In the genomic region with DNA sequence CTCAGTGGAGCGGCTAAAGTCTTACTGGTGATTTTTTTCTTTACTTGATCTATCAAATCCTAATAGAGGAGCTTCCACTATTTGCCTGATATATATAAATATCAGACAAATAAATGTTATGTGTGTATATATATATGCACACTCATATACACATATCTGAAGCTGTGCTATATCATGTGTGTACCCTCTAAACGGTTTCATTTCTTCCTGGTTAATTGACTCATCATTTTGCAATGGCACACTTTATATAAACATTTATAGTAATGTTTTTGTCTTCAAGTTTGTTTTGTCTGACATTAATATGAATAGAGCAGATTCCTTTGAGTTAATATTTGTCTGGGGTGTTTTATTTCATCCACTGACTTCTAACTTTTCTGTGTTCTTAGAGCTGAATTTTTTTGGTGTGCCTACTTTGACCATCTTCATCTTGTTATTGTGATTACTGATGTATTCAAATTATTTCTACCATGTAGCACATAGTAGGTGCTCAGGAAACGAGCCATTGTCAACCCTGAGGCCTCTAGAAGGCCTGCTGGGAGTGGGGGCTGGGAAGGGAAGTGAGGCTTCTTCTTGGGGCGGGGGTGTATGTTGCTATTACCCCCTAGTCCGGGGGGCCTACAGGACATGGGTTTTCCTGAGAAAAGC, we compare ENCODE assay signal across 13 cellular contexts.
DNase-seq lines count a peak whose midpoint lies in the region; ATAC-seq and TF ChIP-seq lines count a peak whose summit lies in the region.
"Had no signal": no experiment of that assay in that cellular context is flagged by ENCODE, and none has a peak within 500 bp of the region (broad histone marks: within the 10 kb centered on the region; RNA-seq: fewer than 3 reads in every experiment).

No MANE protein-coding gene starts in this region.

- no peaks in the 10 kb centered on the region for H3K36me3 ChIP-seq in BLaER1 treated with 17β-estradiol and CSF1 and Interleukin-3, amounts not matched to agents 10 nM and 100 nM
- no peaks in the 10 kb centered on the region for H3K36me3 ChIP-seq in osteoblast (ENCODE audit: insufficient read depth, low read length)

- H3K27me3 ChIP-seq in BLaER1 treated with 17β-estradiol and CSF1 and Interleukin-3, amounts not matched to agents 10 nM and 100 nM, result no peaks in the 10 kb centered on the region
- H3K27me3 ChIP-seq in osteoblast (ENCODE audit: insufficient read depth, low read length), result no peaks in the 10 kb centered on the region

- H3K27ac ChIP-seq in BLaER1 treated with 17β-estradiol and CSF1 and Interleukin-3, amounts not matched to agents 10 nM and 100 nM, result peak overlapping the region; percentile 69 to 88 (median 77)
- H3K27ac ChIP-seq in osteoblast (ENCODE audit: low read depth, low read length), result no peak overlapping the region

- peaks cover 0 to 11% (median 2%) of the 10 kb centered on the region in 11 experiments; a peak in 8 of 22 replicates for H3K9me3 ChIP-seq in BLaER1 treated with 17β-estradiol and CSF1 and Interleukin-3, amounts not matched to agents 10 nM and 100 nM (replicated peaks in 1 of 11)
- H3K9me3 ChIP-seq in osteoblast (ENCODE audit: low read depth, low read length), result no peaks in the 10 kb centered on the region

- peaks cover 15 to 26% (median 21%) of the 10 kb centered on the region in 10 experiments for H3K4me1 ChIP-seq in BLaER1 treated with 17β-estradiol and CSF1 and Interleukin-3, amounts not matched to agents 10 nM and 100 nM
- peaks cover 5% of the 10 kb centered on the region for H3K4me1 ChIP-seq in osteoblast (ENCODE audit: insufficient read depth, low read length)

- peak overlapping the region; percentile 72 for H2AFZ ChIP-seq in osteoblast (ENCODE audit: low read length)

- DNase-seq in MV-4-11 (lab: John Stamatoyannopoulos, UW) (peak; percentile 17), choroid plexus epithelial cell (ENCODE audit: low read depth) (peak; percentile 39), osteoblast (ENCODE audit: insufficient read length, low spot score, missing footprints) (peak; percentile 18), cortex of kidney (lab: John Stamatoyannopoulos, UW) (no peak), NCI-H2081 (lab: John Stamatoyannopoulos, UW) (no peak), islet precursor cell (no peak)
- DNase-seq: activated CD4-positive, alpha-beta T cell treated with anti-CD3 and anti-CD28 coated beads, Interleukin-2, amount 50 U/mL, for 1 hour; hippocampal formation; NCI-H2171; nephron progenitor cell; SHP77 had no signal

- H3K4me3 ChIP-seq in BLaER1 treated with 17β-estradiol and CSF1 and Interleukin-3, amounts not matched to agents 10 nM and 100 nM, result no peak overlapping the region
- H3K4me3 ChIP-seq in choroid plexus epithelial cell (ENCODE audit: low read depth, low read length) (no peak overlapping the region), osteoblast (ENCODE audit: insufficient read depth, low read length) (no peak overlapping the region)

- no peaks in the 10 kb centered on the region for H3K79me2 ChIP-seq in osteoblast (ENCODE audit: insufficient read depth, low read length)

- no peaks in the 10 kb centered on the region for H4K20me1 ChIP-seq in BLaER1 treated with 17β-estradiol and CSF1 and Interleukin-3, amounts not matched to agents 10 nM and 100 nM
- H4K20me1 ChIP-seq in osteoblast (ENCODE audit: insufficient read depth, low read length), result no peaks in the 10 kb centered on the region

- no peak for ATAC-seq in GM21717 (IDR thresholded peaks at IDR 0.05; ENCODE audit: unreplicated experiment)

- TF ChIP-seq CTCF in choroid plexus epithelial cell (conservative IDR thresholded peaks at IDR 0.05; ENCODE audit: low read depth, low read length), result no peak
- TF ChIP-seq CTCF in osteoblast (IDR thresholded peaks at IDR 0.05; ENCODE audit: extremely low read depth, low read depth, low read length), result no peak

- H3K9ac ChIP-seq in BLaER1 treated with 17β-estradiol and CSF1 and Interleukin-3, amounts not matched to agents 10 nM and 100 nM, result peak overlapping the region; percentile 40 to 76 (median 65); a peak in 20 of 22 replicates

- peak overlapping the region; percentile 52 to 80 (median 70) for H3K4me2 ChIP-seq in BLaER1 treated with 17β-estradiol and CSF1 and Interleukin-3, amounts not matched to agents 10 nM and 100 nM
- no peak overlapping the region for H3K4me2 ChIP-seq in osteoblast (ENCODE audit: insufficient read depth, low read length)

Comparison
In these comparisons a context has a peak if more than half of its experiments do, and no peak if none do; other contexts are left out.
1. DNase-seq: peak in MV-4-11 (single experiment), choroid plexus epithelial cell (single experiment) and osteoblast (single experiment); none in cortex of kidney (single experiment), NCI-H2081 (0 of 2) and islet precursor cell (single experiment).